Comparison of ENCODE assay signal across 1 cellular context in genomic region chr6:1364791-1365190, GRCh38.
TF ChIP-seq lines count a peak whose summit lies in the region.

No MANE protein-coding gene starts in this region.

TF ChIP-seq in IMR-90, 13 proteins besides CTCF, POLR2A, EP300 and RAD21:
- TF ChIP-seq MXI1 (IDR thresholded peaks at IDR 0.05; ENCODE audit: borderline replicate concordance, low read depth, low read length), result no peak
